Comparison of ENCODE assay signal across 7 cellular contexts in genomic region chr10:78972160-78972946, GRCh38.
DNase-seq lines count a peak whose midpoint lies in the region; ATAC-seq, FAIRE-seq and TF ChIP-seq lines count a peak whose summit lies in the region.

No MANE protein-coding gene starts in this region.

- no peaks in the 10 kb centered on the region for H3K36me3 Mint-ChIP-seq in WTC11

- H3K4me1 Mint-ChIP-seq in WTC11, result peaks cover 32% of the 10 kb centered on the region

- H4K8ac ChIP-seq in neuronal stem cell (ENCODE audit: low read depth, low read length), result no peak overlapping the region

- peak; percentile 83 for DNase-seq in HCEC 1CT
- no peak for DNase-seq in WTC11 (ENCODE audit: low spot score)
- peak; percentile 82 to 84 for DNase-seq in frontal cortex (ENCODE audit: low spot score in 2 of 2)
- DNase-seq in neuronal stem cell (ENCODE audit: low spot score), result peak; percentile 38
- no peak for DNase-seq in Karpas-422
- no peak for DNase-seq in NCI-H2171 (lab: John Stamatoyannopoulos, UW)
- no peak for DNase-seq in NOMO-1 treated with dmso at 0.1 percent for 144 hours (lab: John Stamatoyannopoulos, UW; ENCODE audit: unreplicated experiment)

- H3K9me2 ChIP-seq in Karpas-422 (replicated peaks; ENCODE audit: insufficient read depth, low read length), result no peaks in the 10 kb centered on the region

- WGBS in neuronal stem cell (ENCODE audit: extremely low coverage in 2 of 2, insufficient read length in 2 of 2, insufficient replicate concordance in 1 of 2), 2 donors, result no CpG with 5 or more reads among the region's 11 CpGs

- peak overlapping the region; percentile 60 for H2BK5ac ChIP-seq in neuronal stem cell (ENCODE audit: low read length)

- H2AK5ac ChIP-seq in neuronal stem cell (ENCODE audit: low read depth, low read length), result peak overlapping the region; percentile 92

- H3K18ac ChIP-seq in neuronal stem cell (ENCODE audit: low read length), result peak overlapping the region; percentile 44

- FAIRE-seq in frontal cortex (lab: Jason Lieb, UNC), result no peak

- no peak overlapping the region for H3K4ac ChIP-seq in neuronal stem cell (ENCODE audit: low read length)

- no peak overlapping the region for H3K4me2 ChIP-seq in neuronal stem cell (ENCODE audit: insufficient read depth, low read length, poor library complexity, severe bottlenecking)
- H3K4me2 ChIP-seq in Karpas-422 (ENCODE audit: low read depth, low read length, poor library complexity, severe bottlenecking), result no peak overlapping the region

- H3K23ac ChIP-seq in neuronal stem cell (ENCODE audit: low read depth, low read length, poor library complexity), result peak overlapping the region; percentile 67

- H3K79me2 ChIP-seq in Karpas-422 (ENCODE audit: low read length), result no peaks in the 10 kb centered on the region

- peak overlapping the region; percentile 79 for H2BK12ac ChIP-seq in neuronal stem cell (ENCODE audit: low read length)

- ATAC-seq in WTC11, result no peak

- TF ChIP-seq CTCF in WTC11 (IDR thresholded peaks at IDR 0.05), result no peak

- H2BK15ac ChIP-seq in neuronal stem cell (ENCODE audit: low read length), result peak overlapping the region; percentile 96

- H3K27me3 ChIP-seq in neuronal stem cell (ENCODE audit: control insufficient read depth in 3 of 3, insufficient read depth in 3 of 3, low read depth in 1 of 3, low read length in 3 of 3) (peaks cover 0 to 1% (median 0%) of the 10 kb centered on the region in 3 experiments), Karpas-422 (ENCODE audit: low read length) (no peaks in the 10 kb centered on the region; the same call in 1 of the 2 replicates)

- no peaks in the 10 kb centered on the region for H4K20me1 ChIP-seq in Karpas-422 (ENCODE audit: insufficient read depth, low read depth, low read length)

- H3K9me3 Mint-ChIP-seq in WTC11, result no peaks in the 10 kb centered on the region

- H3K27ac ChIP-seq in neuronal stem cell (replicated peaks; ENCODE audit: low read length), result peak overlapping the region; percentile 93
- H3K27ac ChIP-seq in Karpas-422 (ENCODE audit: low read length), result no peak overlapping the region

- no peak overlapping the region for H3K14ac ChIP-seq in neuronal stem cell (ENCODE audit: low read length)

- no peak overlapping the region for H4K91ac ChIP-seq in neuronal stem cell (ENCODE audit: low read depth, low read length, poor library complexity)

- H3K36me3 ChIP-seq in neuronal stem cell (replicated peaks in 1 of 2; ENCODE audit: control insufficient read depth in 2 of 2, insufficient read depth in 2 of 2, low read length in 2 of 2) (no peaks in the 10 kb centered on the region), Karpas-422 (ENCODE audit: insufficient read depth, low read length) (no peaks in the 10 kb centered on the region)

- H3K9ac ChIP-seq in neuronal stem cell (ENCODE audit: low read depth, low read length, poor library complexity), result peak overlapping the region; percentile 17
- H3K9ac ChIP-seq in Karpas-422 (ENCODE audit: low read length), result no peak overlapping the region

- CTCF ChIA-PET in WTC11 (lab: Charles Lee), result interaction anchor here (0.6 to 3.7 kb wide), 5 partner anchors 9 to 308 kb away, joined by 3 to 51 read pairs (median 4); no protein-coding TSS in a partner anchor

- H2AFZ ChIP-seq in neuronal stem cell (ENCODE audit: low read length), result peak overlapping the region; percentile 81
- no peak overlapping the region for H2AFZ ChIP-seq in Karpas-422 (ENCODE audit: low read length)

- H3K9me3 ChIP-seq in neuronal stem cell (replicated peaks in 1 of 2; ENCODE audit: control insufficient read depth in 2 of 2, insufficient read depth in 1 of 2, low read depth in 1 of 2, low read length in 2 of 2) (no peaks in the 10 kb centered on the region), Karpas-422 (ENCODE audit: low read length) (no peaks in the 10 kb centered on the region)

- POLR2A ChIA-PET in WTC11 (lab: Charles Lee), result interaction anchor here (1.8 kb wide), 1 partner anchor 99 kb away, joined by 8 read pairs; no protein-coding TSS in a partner anchor

- H2BK120ac ChIP-seq in neuronal stem cell (ENCODE audit: low read depth, low read length), result peak overlapping the region; percentile 93

- H3K27ac Mint-ChIP-seq in WTC11, result no peak overlapping the region

- H3K27me3 Mint-ChIP-seq in WTC11 (ENCODE audit: low read depth), result no peaks in the 10 kb centered on the region; the same call in 1 of the 2 replicates

- peaks cover 35 to 37% of the 10 kb centered on the region in 2 donors for H3K4me1 ChIP-seq in neuronal stem cell (ENCODE audit: control insufficient read depth in 2 of 2, insufficient read depth in 1 of 2, low read depth in 1 of 2, low read length in 2 of 2)
- peaks cover 33% of the 10 kb centered on the region for H3K4me1 ChIP-seq in Karpas-422 (ENCODE audit: low read length)

- no peaks in the 10 kb centered on the region for H3K79me1 ChIP-seq in neuronal stem cell (ENCODE audit: low read depth, low read length)

- H3K4me3 Mint-ChIP-seq in WTC11, result peak overlapping the region; percentile 68

- H3K4me3 ChIP-seq in neuronal stem cell (ENCODE audit: low read length in 2 of 2) (peak overlapping the region in 1 of 2 donors; percentile 52), Karpas-422 (ENCODE audit: low read length) (no peak overlapping the region)

TF ChIP-seq in WTC11, 78 proteins besides CTCF, POLR2A, EP300 and RAD21:
- TF ChIP-seq ERG (CRISPR knock-in tag; IDR thresholded peaks at IDR 0.05) (no peak), E2F5 (CRISPR knock-in tag; IDR thresholded peaks at IDR 0.05) (no peak), TCF7 (CRISPR knock-in tag; IDR thresholded peaks at IDR 0.05; ENCODE audit: low read depth) (no peak), USF2 (CRISPR knock-in tag; IDR thresholded peaks at IDR 0.05) (no peak), ATF3 (CRISPR knock-in tag; conservative IDR thresholded peaks at IDR 0.05) (no peak), GABPB1 (CRISPR knock-in tag; IDR thresholded peaks at IDR 0.05) (peak; percentile 44; the same call in 1 of the 2 replicates)

Comparison
In these comparisons a context has a peak if more than half of its experiments do, and no peak if none do; other contexts are left out.
1. DNase-seq: peak in HCEC 1CT (single experiment), frontal cortex (2 of 2) and neuronal stem cell (single experiment); none in WTC11 (single experiment), Karpas-422 (single experiment), NCI-H2171 (single experiment) and NOMO-1 treated with dmso at 0.1 percent for 144 hours (single experiment).